ENCODE assay signal across 12 cellular contexts in the genomic region with DNA sequence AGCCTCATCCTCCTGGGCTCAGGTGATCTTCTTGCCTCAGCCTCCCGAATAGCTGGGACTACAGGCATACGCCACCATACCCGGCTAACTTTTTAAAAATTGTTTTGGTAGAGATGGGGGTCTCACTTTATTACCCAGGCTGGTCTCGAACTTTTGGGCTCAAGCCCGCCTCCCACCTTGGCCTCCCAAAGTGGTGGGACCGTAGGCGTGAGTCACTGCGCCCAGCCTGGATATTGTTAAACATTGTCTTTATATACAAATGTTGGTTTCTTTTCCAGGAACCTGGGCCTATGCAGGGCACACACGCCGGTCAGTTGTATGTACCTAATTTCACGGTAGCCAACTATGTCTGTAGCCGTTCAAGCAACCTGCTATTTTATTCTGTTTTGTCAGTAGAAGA.
DNase-seq lines count a peak whose midpoint lies in the region; ATAC-seq and TF ChIP-seq lines count a peak whose summit lies in the region.
"Had no signal": no experiment of that assay in that cellular context is flagged by ENCODE, and none has a peak within 500 bp of the region (broad histone marks: within the 10 kb centered on the region; RNA-seq: fewer than 3 reads in every experiment).

No MANE protein-coding gene starts in this region.

- TF ChIP-seq CTCF in dorsolateral prefrontal cortex (IDR thresholded peaks at IDR 0.05 in 54 of 56, conservative IDR thresholded peaks at IDR 0.05 in 2 of 56; ENCODE audit: low read depth in 1 of 56, partially characterized antibody in 56 of 56) = no peak
- no peak for TF ChIP-seq CTCF in tibial artery (IDR thresholded peaks at IDR 0.05)

- H3K9me3 Mint-ChIP-seq in activated CD8-positive, alpha-beta memory T cell treated with anti-CD3 and anti-CD28 coated beads, Interleukin-2, amount 10 ng/mL, durations not matched to agents 7 days and 5 days (ENCODE audit: low read depth) = no peaks in the 10 kb centered on the region

- ATAC-seq in activated CD8-positive, alpha-beta memory T cell treated with anti-CD3 and anti-CD28 coated beads, Interleukin-2, amount 10 ng/mL, durations not matched to agents 7 days and 5 days = no peak
- ATAC-seq in HG02885 (IDR thresholded peaks at IDR 0.05; ENCODE audit: poor library complexity, unreplicated experiment) (no peak), left colon (no peak)
- ATAC-seq: stimulated activated naive CD8-positive, alpha-beta T cell treated with anti-CD3 and anti-CD28 coated beads, Interleukin-15, Interleukin-2, amounts not matched to agents 100 U/mL and 50 U/mL, for 24 hours had no signal

- peak overlapping the region; percentile 29 to 100 (median 88) for H3K27ac ChIP-seq in dorsolateral prefrontal cortex
- peak overlapping the region; percentile 38 for H3K27ac ChIP-seq in muscle layer of colon (ENCODE audit: low read depth, low read length)
- peak overlapping the region; percentile 95 to 96 for H3K27ac ChIP-seq in tibial artery

- no peak overlapping the region for H3K4me3 ChIP-seq in dorsolateral prefrontal cortex
- H3K4me3 ChIP-seq in muscle layer of colon (ENCODE audit: low read depth in 1 of 2, low read length in 2 of 2) = no peak overlapping the region
- H3K4me3 ChIP-seq in tibial artery = no peak overlapping the region

- peaks cover 32% of the 10 kb centered on the region for H3K4me1 ChIP-seq in muscle layer of colon (ENCODE audit: insufficient read depth, low read length)
- H3K4me1 ChIP-seq in tibial artery = peaks cover 21 to 86% (median 68%) of the 10 kb centered on the region in 4 donors

- H3K4me3 Mint-ChIP-seq in activated CD8-positive, alpha-beta memory T cell treated with anti-CD3 and anti-CD28 coated beads, Interleukin-2, amount 10 ng/mL, durations not matched to agents 7 days and 5 days = no peak overlapping the region

- CTCF ChIA-PET in activated CD8-positive, alpha-beta memory T cell treated with anti-CD3 and anti-CD28 coated beads, Interleukin-2, amount 10 ng/mL, durations not matched to agents 7 days and 5 days (lab: Charles Lee) = interaction anchor here (1.1 to 3.0 kb wide), 4 partner anchors 9 to 31 kb away, joined by 5 to 14 read pairs (median 10); no protein-coding TSS in a partner anchor

- no peak for DNase-seq in activated CD8-positive, alpha-beta memory T cell treated with anti-CD3 and anti-CD28 coated beads, Interleukin-2, amount 10 ng/mL, durations not matched to agents 7 days and 5 days
- no peak for DNase-seq in activated CD8-positive, alpha-beta memory T cell treated with anti-CD3 and anti-CD28 coated beads for 24 hours
- DNase-seq in dorsolateral prefrontal cortex (peak in 1 of 10 donors; percentile 33), tibial artery (peak in 1 of 2 donors; percentile 63), left colon (no peak), NCI-H774 (lab: John Stamatoyannopoulos, UW) (no peak)
- DNase-seq: activated CD4-positive, CD25-positive, alpha-beta regulatory T cell; NCI-H1417 treated with DMSO at 0.1 percent for 48 hours; stimulated activated CD4-positive, alpha-beta T cell treated with anti-CD3 and anti-CD28 coated beads, Interleukin-2, amount 100 ng/mL, for 48 hours; stimulated activated naive CD8-positive, alpha-beta T cell treated with anti-CD3 and anti-CD28 coated beads, Interleukin-15, Interleukin-2, amounts not matched to agents 100 U/mL and 50 U/mL, for 24 hours had no signal

- peaks cover 9% of the 10 kb centered on the region for H3K36me3 ChIP-seq in muscle layer of colon (ENCODE audit: insufficient read depth, low read length)
- peaks cover 0 to 12% (median 0%) of the 10 kb centered on the region in 3 donors for H3K36me3 ChIP-seq in tibial artery

- H3K27me3 Mint-ChIP-seq in activated CD8-positive, alpha-beta memory T cell treated with anti-CD3 and anti-CD28 coated beads, Interleukin-2, amount 10 ng/mL, durations not matched to agents 7 days and 5 days = no peaks in the 10 kb centered on the region

- H3K9me3 ChIP-seq in muscle layer of colon (ENCODE audit: low read length) = no peaks in the 10 kb centered on the region
- H3K9me3 ChIP-seq in tibial artery = no peaks in the 10 kb centered on the region

- intact Hi-C loops in dorsolateral prefrontal cortex (cut with DNase I) (no loop called here), tibial artery (cut with DNase I; ENCODE audit: low total_unique reads) (no loop called here), left colon (cut with DNase I, micrococcal nuclease) (no loop called here)

- no peak overlapping the region for H3K9ac ChIP-seq in muscle layer of colon (ENCODE audit: low read length)

- H3K27ac Mint-ChIP-seq in activated CD8-positive, alpha-beta memory T cell treated with anti-CD3 and anti-CD28 coated beads, Interleukin-2, amount 10 ng/mL, durations not matched to agents 7 days and 5 days = peak overlapping the region; percentile 65

- H3K36me3 Mint-ChIP-seq in activated CD8-positive, alpha-beta memory T cell treated with anti-CD3 and anti-CD28 coated beads, Interleukin-2, amount 10 ng/mL, durations not matched to agents 7 days and 5 days = peaks cover 28% of the 10 kb centered on the region

- H3K27me3 ChIP-seq in dorsolateral prefrontal cortex = no peaks in the 10 kb centered on the region
- H3K27me3 ChIP-seq in muscle layer of colon (ENCODE audit: control insufficient read depth in 1 of 2, insufficient read depth in 2 of 2, low read length in 2 of 2) = no peaks in the 10 kb centered on the region
- no peaks in the 10 kb centered on the region for H3K27me3 ChIP-seq in tibial artery

- H3K4me1 Mint-ChIP-seq in activated CD8-positive, alpha-beta memory T cell treated with anti-CD3 and anti-CD28 coated beads, Interleukin-2, amount 10 ng/mL, durations not matched to agents 7 days and 5 days = peaks cover 57% of the 10 kb centered on the region

Comparison
In these comparisons a context has a peak if more than half of its experiments do, and no peak if none do; other contexts are left out.
1. H3K27ac ChIP-seq: peak in every context shown above with its lines; median percentile 96 in tibial artery; 88 in dorsolateral prefrontal cortex; 38 in muscle layer of colon.